In the genomic region with DNA sequence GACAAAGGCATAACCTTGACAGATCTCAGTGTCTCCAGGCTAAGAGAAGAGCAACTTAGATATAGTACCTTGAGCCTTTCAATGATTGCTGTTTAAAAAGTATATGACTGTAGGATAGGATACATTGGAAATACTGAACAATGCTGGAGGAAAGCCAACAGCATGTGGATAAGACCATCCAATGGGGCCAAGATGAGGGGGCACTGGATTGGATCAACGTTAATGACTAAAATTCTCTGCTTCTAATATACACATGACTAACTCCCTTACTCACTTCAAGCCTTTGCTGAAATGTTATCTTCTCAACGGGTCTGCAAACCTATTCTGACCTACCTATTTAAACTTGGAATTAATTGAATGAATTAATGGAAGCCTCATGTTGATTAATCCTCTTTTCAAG, we compare ENCODE assay signal across 1 cellular context.
TF ChIP-seq lines count a peak whose summit lies in the region.

No MANE protein-coding gene starts in this region.

TF ChIP-seq in SK-N-SH, 30 proteins besides CTCF, POLR2A, EP300 and RAD21 (continued from another document):
- TF ChIP-seq RFX5 (IDR thresholded peaks at IDR 0.05; ENCODE audit: low read length), result no peak
- no peak for TF ChIP-seq POLR2AphosphoS5 (IDR thresholded peaks at IDR 0.05; ENCODE audit: low read depth, low read length)
- TF ChIP-seq YY1 (IDR thresholded peaks at IDR 0.05; ENCODE audit: low read depth), result no peak
